In genomic region chr4:53168237-53168636, GRCh38 we compare ENCODE assay signal across 17 cellular contexts.
"Had no signal": no experiment of that assay in that cellular context is flagged by ENCODE, and none has a peak within 500 bp of the region (broad histone marks: within the 10 kb centered on the region; RNA-seq: fewer than 3 reads in every experiment).

No MANE protein-coding gene starts in this region.

- H3K27me3 ChIP-seq: heart left ventricle, stomach, transverse colon had no signal

- H3K4me3 ChIP-seq: heart left ventricle, stomach, thoracic aorta, transverse colon had no signal

- H3K4me1 ChIP-seq: stomach, transverse colon had no signal

- DNase-seq: effector memory CD4-positive, alpha-beta T cell; foreskin melanocyte; heart left ventricle; islet precursor cell; mammary epithelial cell; naive thymus-derived CD4-positive, alpha-beta T cell; nephron progenitor cell; posterior cingulate gyrus; stimulated activated CD4-positive, alpha-beta T cell treated with anti-CD3 and anti-CD28 coated beads, Interleukin-2, amount 100 ng/mL, for 24 hours; stimulated activated CD4-positive, alpha-beta T cell treated with anti-CD3 and anti-CD28 coated beads, Interleukin-4, amount 100 ng/mL, for 4 hours; stimulated activated naive B cell treated with anti-CD40 and anti-IgM and Interleukin-4, amounts not matched to agents 10 μg/mL and 1 μg/mL and 100 μg/mL, for 72 hours; stomach; substantia nigra; transverse colon had no signal

- H3K27ac ChIP-seq: heart left ventricle, stomach, thoracic aorta, transverse colon had no signal

- H3K9me3 ChIP-seq: stomach, thoracic aorta, transverse colon had no signal

- ATAC-seq: heart left ventricle; left lobe of liver; naive thymus-derived CD4-positive, alpha-beta T cell; sciatic nerve; stimulated activated naive B cell treated with anti-CD40 and anti-IgM and Interleukin-4, amounts not matched to agents 10 μg/mL and 1 μg/mL and 100 μg/mL, for 72 hours had no signal

- H3K36me3 ChIP-seq: heart left ventricle, stomach, thoracic aorta, transverse colon had no signal
